Comparison of ENCODE assay signal across 21 cellular contexts in genomic region chr10:72235544-72236279, GRCh38. TPM values are rescaled to one million over a fixed set of nuclear protein-coding genes. Genes with fewer than 3 reads are reported as not detected.
A peak's percentile ranks its signal among the peaks of the same experiment; 100 is the strongest.
DNase-seq lines count a peak whose midpoint lies in the region; ATAC-seq and TF ChIP-seq lines count a peak whose summit lies in the region.
"Had no signal": no experiment of that assay in that cellular context is flagged by ENCODE, and none has a peak within 500 bp of the region (broad histone marks: within the 10 kb centered on the region; RNA-seq: fewer than 3 reads in every experiment).

No MANE protein-coding gene starts in this region.

- POLR2A ChIA-PET in CD8-positive, alpha-beta T cell (lab: Charles Lee), result interaction anchor here (0.8 to 2.0 kb wide), 2 partner anchors 10 to 11 kb away, joined by 4 to 5 read pairs; no protein-coding TSS in a partner anchor
- POLR2A ChIA-PET in WTC11 (lab: Charles Lee), result interaction anchor here (0.5 to 1.5 kb wide), 2 partner anchors 19 to 38 kb away, joined by 3 to 4 read pairs; partner anchors contain the start of gene DDIT4
- POLR2A ChIA-PET in PC-3 (lab: Charles Lee; ENCODE audit: unreplicated experiment), result no interaction called here

- 77 to 82% methylated on average over 6 of the region's 6 CpGs for WGBS in heart right ventricle, 2 donors
- 54 to 73% (median 61%) methylated on average over 6 of the region's 6 CpGs for WGBS in psoas muscle, 3 donors

- H3K36me3 Mint-ChIP-seq in CD8-positive, alpha-beta T cell, result peaks cover 48% of the 10 kb centered on the region
- H3K36me3 Mint-ChIP-seq in WTC11 (peaks cover 25% of the 10 kb centered on the region), CD14-positive monocyte (peaks cover 43 to 67% of the 10 kb centered on the region in 2 donors)

- H3K4me3 Mint-ChIP-seq in CD8-positive, alpha-beta T cell, result no peak overlapping the region
- H3K4me3 Mint-ChIP-seq in WTC11 (no peak overlapping the region), CD14-positive monocyte (no peak overlapping the region)
- H3K4me3 Mint-ChIP-seq: activated naive CD8-positive, alpha-beta T cell treated with anti-CD3 and anti-CD28 coated beads, Interleukin-2, amount 10 ng/mL, durations not matched to agents 7 days and 5 days; dendritic cell treated with granulocyte-macrophage colony-stimulating factor and Interleukin-4, amounts not matched to agents 40 ng/mL and 50 ng/mL, for 4 days; natural killer cell treated with Interleukin-12 subunit alpha and Interleukin-12 subunit beta and Interleukin-15 and Interleukin-18, amount 100 ng/mL, for 72 hours had no signal

- intact Hi-C loops in CD8-positive, alpha-beta T cell (cut with DNase I, micrococcal nuclease), result no loop called here
- intact Hi-C loops in heart right ventricle (cut with DNase I), result no loop called here
- intact Hi-C loops in psoas muscle (cut with DNase I), result loop anchor here (5.0 to 10.0 kb wide), 3 partner anchors 37 to 82 kb away; partner anchors contain the start of gene DDIT4 (in 1 of the 2)
- intact Hi-C loops in PC-3 (cut with micrococcal nuclease), result no loop called here
- intact Hi-C loops in CD14-positive monocyte (cut with micrococcal nuclease), result loop anchor here in 1 of 2 donors (10.0 kb wide), 2 partner anchors 59 to 109 kb away; no protein-coding TSS in a partner anchor

- no TSS peak for BruUV-seq in PC-3 (replicated peaks; lab: Mats Ljungman, UMichigan)

- no peak for ATAC-seq in CD8-positive, alpha-beta T cell
- no peak for ATAC-seq in WTC11
- ATAC-seq in heart right ventricle, result peak in 7 of 8 donors; percentile 32 to 80 (median 60)
- peak; percentile 74 to 80 (median 75) for ATAC-seq in psoas muscle
- no peak for ATAC-seq in PC-3
- ATAC-seq: natural killer cell treated with Interleukin-12 subunit alpha and Interleukin-12 subunit beta and Interleukin-15 and Interleukin-18, amount 100 ng/mL, for 72 hours had no signal

- H3K9me3 ChIP-seq in CD8-positive, alpha-beta T cell (ENCODE audit: low read length), result no peaks in the 10 kb centered on the region
- H3K9me3 ChIP-seq in heart right ventricle, result no peaks in the 10 kb centered on the region
- H3K9me3 ChIP-seq in psoas muscle, result no peaks in the 10 kb centered on the region
- H3K9me3 ChIP-seq in PC-3 (ENCODE audit: low read length), result no peaks in the 10 kb centered on the region
- H3K9me3 ChIP-seq: BLaER1, prostate gland, tibial nerve had no signal

- peak overlapping the region; percentile 24 for H3K27ac Mint-ChIP-seq in CD8-positive, alpha-beta T cell
- H3K27ac Mint-ChIP-seq in WTC11 (peak overlapping the region; percentile 25; the same call in 1 of the 2 replicates), CD14-positive monocyte (peak overlapping the region in 2 of 7 donors; percentile 10 to 60)
- H3K27ac Mint-ChIP-seq: activated naive CD8-positive, alpha-beta T cell treated with anti-CD3 and anti-CD28 coated beads, Interleukin-2, amount 10 ng/mL, durations not matched to agents 7 days and 5 days; dendritic cell treated with granulocyte-macrophage colony-stimulating factor and Interleukin-4, amounts not matched to agents 40 ng/mL and 50 ng/mL, for 4 days; natural killer cell treated with Interleukin-12 subunit alpha and Interleukin-12 subunit beta and Interleukin-15 and Interleukin-18, amount 100 ng/mL, for 72 hours had no signal

- no peaks in the 10 kb centered on the region for H3F3A ChIP-seq in PC-3 (ENCODE audit: low read length, unreplicated experiment)

- no peak overlapping the region for H2AFZ ChIP-seq in PC-3 (ENCODE audit: low read length)
- H2AFZ ChIP-seq: hepatocyte had no signal

- no peaks in the 10 kb centered on the region for H4K20me1 ChIP-seq in PC-3 (ENCODE audit: low read length)

- no peak overlapping the region for H3K4me2 ChIP-seq in PC-3 (ENCODE audit: low read length)
- H3K4me2 ChIP-seq: BLaER1, hepatocyte had no signal

- no peaks in the 10 kb centered on the region for H3K27me3 Mint-ChIP-seq in CD8-positive, alpha-beta T cell (ENCODE audit: low read depth)
- no peaks in the 10 kb centered on the region for H3K27me3 Mint-ChIP-seq in WTC11 (ENCODE audit: low read depth)
- H3K27me3 Mint-ChIP-seq in CD14-positive monocyte (ENCODE audit: low read depth in 3 of 3), result peaks cover 0 to 2% (median 1%) of the 10 kb centered on the region in 3 donors
- H3K27me3 Mint-ChIP-seq: activated naive CD8-positive, alpha-beta T cell treated with anti-CD3 and anti-CD28 coated beads, Interleukin-2, amount 10 ng/mL, durations not matched to agents 7 days and 5 days; natural killer cell treated with Interleukin-12 subunit alpha and Interleukin-12 subunit beta and Interleukin-15 and Interleukin-18, amount 100 ng/mL, for 72 hours had no signal

- H3K79me2 ChIP-seq in PC-3 (ENCODE audit: low read length), result no peaks in the 10 kb centered on the region

- H3K4me1 Mint-ChIP-seq in CD8-positive, alpha-beta T cell (ENCODE audit: low read depth), result peaks cover 13% of the 10 kb centered on the region
- H3K4me1 Mint-ChIP-seq in WTC11 (no peaks in the 10 kb centered on the region), CD14-positive monocyte (peaks cover 27% of the 10 kb centered on the region)

- no peak for TF ChIP-seq CTCF in CD8-positive, alpha-beta T cell (IDR thresholded peaks at IDR 0.05)
- TF ChIP-seq CTCF in WTC11 (IDR thresholded peaks at IDR 0.05), result no peak
- no peak for TF ChIP-seq CTCF in heart right ventricle (IDR thresholded peaks at IDR 0.05)
- TF ChIP-seq CTCF in psoas muscle (IDR thresholded peaks at IDR 0.05), result no peak
- TF ChIP-seq CTCF in PC-3 (conservative IDR thresholded peaks at IDR 0.05; ENCODE audit: low read depth, low read length), result no peak
- TF ChIP-seq CTCF in CD14-positive monocyte (IDR thresholded peaks at IDR 0.05), result no peak

- no peaks in the 10 kb centered on the region for H3K27me3 ChIP-seq in CD8-positive, alpha-beta T cell (ENCODE audit: insufficient read depth, low read length)
- H3K27me3 ChIP-seq in heart right ventricle, result no peaks in the 10 kb centered on the region
- no peaks in the 10 kb centered on the region for H3K27me3 ChIP-seq in psoas muscle (ENCODE audit: insufficient read depth in 3 of 3, low read length in 2 of 3)
- H3K27me3 ChIP-seq in PC-3 (ENCODE audit: low read length), result no peaks in the 10 kb centered on the region
- H3K27me3 ChIP-seq: BLaER1, hepatocyte, tibial nerve had no signal

- H3K36me3 ChIP-seq in CD8-positive, alpha-beta T cell (ENCODE audit: insufficient read depth, low read length), result peaks cover 25% of the 10 kb centered on the region
- H3K36me3 ChIP-seq in heart right ventricle (peaks cover 0 to 72% (median 32%) of the 10 kb centered on the region in 9 donors), psoas muscle (ENCODE audit: insufficient read depth in 1 of 2, low read depth in 1 of 2) (peaks cover 4 to 46% of the 10 kb centered on the region in 2 donors), PC-3 (ENCODE audit: low read depth, low read length) (peaks cover 9% of the 10 kb centered on the region; the same call in 1 of the 2 replicates)

- no peak overlapping the region for H3K27ac ChIP-seq in CD8-positive, alpha-beta T cell (ENCODE audit: low read depth, low read length)
- H3K27ac ChIP-seq in heart right ventricle, result peak overlapping the region in 7 of 10 donors; percentile 11 to 65 (median 33)
- peak overlapping the region; percentile 91 for H3K27ac ChIP-seq in psoas muscle
- H3K27ac ChIP-seq in PC-3 (ENCODE audit: low read length), result no peak overlapping the region
- H3K27ac ChIP-seq: BLaER1, hepatocyte, prostate gland had no signal

- H3K9ac ChIP-seq in PC-3 (ENCODE audit: low read length), result no peak overlapping the region
- H3K9ac ChIP-seq: BLaER1 had no signal

- no peak overlapping the region for H3K4me3 ChIP-seq in CD8-positive, alpha-beta T cell (ENCODE audit: low read depth, low read length)
- H3K4me3 ChIP-seq in heart right ventricle, result no peak overlapping the region
- H3K4me3 ChIP-seq in psoas muscle, result no peak overlapping the region
- H3K4me3 ChIP-seq in PC-3 (ENCODE audit: low read length), result no peak overlapping the region
- H3K4me3 ChIP-seq: BLaER1, hepatocyte, prostate gland, tibial nerve had no signal

- no peaks in the 10 kb centered on the region for H3K9me2 ChIP-seq in PC-3 (replicated peaks; ENCODE audit: low read length)

- no peaks in the 10 kb centered on the region for H3K9me3 Mint-ChIP-seq in CD8-positive, alpha-beta T cell
- H3K9me3 Mint-ChIP-seq in WTC11, result no peaks in the 10 kb centered on the region
- no peaks in the 10 kb centered on the region for H3K9me3 Mint-ChIP-seq in CD14-positive monocyte
- H3K9me3 Mint-ChIP-seq: activated naive CD8-positive, alpha-beta T cell treated with anti-CD3 and anti-CD28 coated beads, Interleukin-2, amount 10 ng/mL, durations not matched to agents 7 days and 5 days; dendritic cell treated with granulocyte-macrophage colony-stimulating factor and Interleukin-4, amounts not matched to agents 40 ng/mL and 50 ng/mL, for 4 days; natural killer cell treated with Interleukin-12 subunit alpha and Interleukin-12 subunit beta and Interleukin-15 and Interleukin-18, amount 100 ng/mL, for 72 hours had no signal

- H3K4me1 ChIP-seq in CD8-positive, alpha-beta T cell (ENCODE audit: insufficient read depth, low read length), result peaks cover 10% of the 10 kb centered on the region
- peaks cover 0 to 23% (median 0%) of the 10 kb centered on the region in 9 donors for H3K4me1 ChIP-seq in heart right ventricle
- peaks cover 47% of the 10 kb centered on the region for H3K4me1 ChIP-seq in psoas muscle
- H3K4me1 ChIP-seq in PC-3 (ENCODE audit: insufficient read depth, low read length), result no peaks in the 10 kb centered on the region
- H3K4me1 ChIP-seq: prostate gland had no signal

- CTCF ChIA-PET in CD8-positive, alpha-beta T cell (lab: Charles Lee), result interaction anchor here (0.6 to 2.8 kb wide), 6 partner anchors 9 to 104 kb away, joined by 3 to 9 read pairs (median 5); no protein-coding TSS in a partner anchor
- CTCF ChIA-PET in WTC11 (lab: Charles Lee) (interaction anchor here (1.2 kb wide), 1 partner anchor 22 kb away, joined by 3 read pairs; no protein-coding TSS in a partner anchor), PC-3 (lab: Charles Lee) (no interaction called here)

- DNase-seq in CD8-positive, alpha-beta T cell, result no peak
- DNase-seq in WTC11 (ENCODE audit: low spot score) (no peak), heart right ventricle (no peak), psoas muscle (no peak), PC-3 (no peak), kidney tubule cell (ENCODE audit: low spot score) (no peak), CD14-positive monocyte (ENCODE audit: low spot score) (no peak)
- DNase-seq: activated naive CD8-positive, alpha-beta T cell treated with anti-CD3 and anti-CD28 coated beads, Interleukin-2, amount 10 ng/mL, durations not matched to agents 7 days and 5 days; activated T-cell treated with anti-CD3 and anti-CD28 coated beads for 4 hours; islet precursor cell; NCI-H1048; NCI-H2029; NCI-H446; NK-92 treated with Interleukin-12 subunit alpha and Interleukin-12 subunit beta, amount 100 ng/mL, for 24 hours; stimulated activated CD4-positive, alpha-beta T cell treated with anti-CD3 and anti-CD28 coated beads, Interleukin-12 subunit alpha, Interleukin-12 subunit beta, amount 100 ng/mL, for 4 hours had no signal

RNA-seq across cellular contexts. Expression of gene ASCC1, which starts 19.6 kb away (rescaled TPM):
- 10 to 100 TPM; 16.5 to 19.1 TPM for total RNA-seq in CD8-positive, alpha-beta T cell
- total RNA-seq in WTC11 (2021), result 30.4 to 38.7 TPM (median 32.5 TPM) in 3 replicates
- total RNA-seq in heart right ventricle, result 10 to 100 TPM; 25.2 to 40.5 (median 33.0) TPM
- 10 to 100 TPM in 1 of 2 donors, 1 to 10 TPM in 1; 8.4 to 35.8 TPM for polyA plus RNA-seq in heart right ventricle
- total RNA-seq in psoas muscle, result 10 to 100 TPM; 15.3 to 22.4 (median 19.4) TPM
- 10 to 100 TPM; 17.9 to 37.0 (median 19.3) TPM for polyA plus RNA-seq in psoas muscle
- total RNA-seq in PC-3 (2014; rRNA removed), result 15.7 and 24.3 TPM in 2 replicates
- polyA plus RNA-seq in CD14-positive monocyte, result 10 to 100 TPM; 17.9 to 20.9 TPM

RNA-seq across cellular contexts. Expression of gene ANAPC16, which starts 19.9 kb away (rescaled TPM):
- total RNA-seq in CD8-positive, alpha-beta T cell, result 10 to 100 TPM; 46.6 to 48.0 TPM
- total RNA-seq in WTC11 (2021) (52.3 to 72.4 TPM (median 72.3 TPM) in 3 replicates), heart right ventricle (100 to 1,000 TPM; 181 to 246 (median 221) TPM), psoas muscle (100 to 1,000 TPM in 3 of 4 donors, 10 to 100 TPM in 1; 80.3 to 144 (median 119) TPM), PC-3 (2014; rRNA removed) (19.2 and 23.9 TPM in 2 replicates)
- polyA plus RNA-seq in heart right ventricle (100 to 1,000 TPM; 129 to 149 TPM), psoas muscle (100 to 1,000 TPM in 2 of 3 donors, 10 to 100 TPM in 1; 60.1 to 184 (median 167) TPM), CD14-positive monocyte (100 to 1,000 TPM; 148 to 167 TPM)

RNA-seq across cellular contexts. Expression of gene DDIT4, which starts 38.0 kb away (rescaled TPM):
- 100 to 1,000 TPM; 351 to 360 TPM for total RNA-seq in CD8-positive, alpha-beta T cell
- total RNA-seq in WTC11 (2021) (118 to 158 TPM (median 153 TPM) in 3 replicates), heart right ventricle (100 to 1,000 TPM in 1 of 10 donors, 10 to 100 TPM in 9; 13.6 to 102 (median 30.2) TPM), psoas muscle (100 to 1,000 TPM in 1 of 4 donors, 10 to 100 TPM in 3; 16.1 to 220 (median 65.4) TPM), PC-3 (2014; rRNA removed) (68.9 and 94.2 TPM in 2 replicates)
- polyA plus RNA-seq in heart right ventricle (100 to 1,000 TPM in 1 of 2 donors, 10 to 100 TPM in 1; 64.7 to 135 TPM), psoas muscle (100 to 1,000 TPM; 114 to 744 (median 487) TPM), CD14-positive monocyte (10 to 100 TPM; 26.1 to 45.8 TPM)

Comparison
In these comparisons a context has a peak if more than half of its experiments do, and no peak if none do; other contexts are left out.
1. ATAC-seq: peak in heart right ventricle (7 of 8) and psoas muscle (4 of 4); none in CD8-positive, alpha-beta T cell (single experiment), WTC11 (single experiment) and PC-3 (single experiment).
2. H3K27ac ChIP-seq: peak in heart right ventricle (7 of 10) and psoas muscle (single experiment); none in CD8-positive, alpha-beta T cell (single experiment) and PC-3 (single experiment).
3. intact Hi-C loops: an anchor here in psoas muscle (5.0 to 10.0 kb wide); none called in CD8-positive, alpha-beta T cell, heart right ventricle and PC-3.